ENCODE assay signal across 13 cellular contexts in genomic region chr14:24179294-24179960, GRCh38. TPM values are rescaled to one million over a fixed set of nuclear protein-coding genes. Genes with fewer than 3 reads are reported as not detected.
DNase-seq lines count a peak whose midpoint lies in the region; ATAC-seq and TF ChIP-seq lines count a peak whose summit lies in the region.
"Had no signal": no experiment of that assay in that cellular context is flagged by ENCODE, and none has a peak within 500 bp of the region (broad histone marks: within the 10 kb centered on the region; RNA-seq: fewer than 3 reads in every experiment).

No MANE protein-coding gene starts in this region.

- no peak overlapping the region for H3K4me2 ChIP-seq in HCT116 (ENCODE audit: low read length)
- H3K4me2 ChIP-seq in hepatocyte = no peak overlapping the region

- CTCF ChIA-PET in HCT116 (lab: Charles Lee) = interaction anchor here (2.2 kb wide), 1 partner anchor 18 kb away, joined by 5 read pairs; the partner anchor contains the start of gene IRF9

- TF ChIP-seq RAD21 in HCT116 (IDR thresholded peaks at IDR 0.05; ENCODE audit: low read depth) = no peak

- 98% methylated on average over 14 of the region's 14 CpGs for WGBS in hepatocyte (ENCODE audit: low lambda C conversion rate, missing lambda C conversion rate)

- peak; percentile 20; the same call in 1 of the 2 replicates for ATAC-seq in HCT116
- no peak for ATAC-seq in activated naive CD8-positive, alpha-beta T cell treated with anti-CD3 and anti-CD28 coated beads, Interleukin-2, amount 50 U/mL, for 24 hours
- ATAC-seq in GM21367 (IDR thresholded peaks at IDR 0.05; ENCODE audit: unreplicated experiment) = no peak
- ATAC-seq: upper lobe of right lung had no signal

- H3K27ac ChIP-seq in HCT116 (ENCODE audit: low read depth, low read length) (no peak overlapping the region), hepatocyte (peak overlapping the region; percentile 87)
- H3K27ac ChIP-seq: upper lobe of right lung had no signal

- RAD21 ChIA-PET in HCT116 (lab: Charles Lee; ENCODE audit: low non-redundant PET in 1 of 2, low total read pairs in 2 of 2, uncharacterized antibody in 2 of 2, unreplicated experiment in 2 of 2) = no interaction called here

- peaks cover 27% of the 10 kb centered on the region for H3K36me3 Mint-ChIP-seq in activated naive CD8-positive, alpha-beta T cell treated with anti-CD3 and anti-CD28 coated beads, Interleukin-2, amount 50 U/mL, for 24 hours (ENCODE audit: low read depth)
- H3K36me3 Mint-ChIP-seq in stimulated activated naive CD8-positive, alpha-beta T cell treated with anti-CD3 and anti-CD28 coated beads, Interleukin-15, Interleukin-2, amounts not matched to agents 100 ng/mL and 50 ng/mL, for 24 hours (ENCODE audit: low read depth) = peaks cover 52% of the 10 kb centered on the region

- no peak for TF ChIP-seq CTCF in HCT116 (IDR thresholded peaks at IDR 0.05 in 2 of 3, conservative IDR thresholded peaks at IDR 0.05 in 1 of 3; ENCODE audit: borderline replicate concordance in 1 of 3, insufficient read depth in 1 of 3, low read depth in 2 of 3, low read length in 2 of 3)
- no peak for TF ChIP-seq CTCF in hepatocyte (IDR thresholded peaks at IDR 0.05; ENCODE audit: poor library complexity)

- H3K9me3 Mint-ChIP-seq in activated naive CD8-positive, alpha-beta T cell treated with anti-CD3 and anti-CD28 coated beads, Interleukin-2, amount 50 U/mL, for 24 hours = no peaks in the 10 kb centered on the region
- no peaks in the 10 kb centered on the region for H3K9me3 Mint-ChIP-seq in stimulated activated naive CD8-positive, alpha-beta T cell treated with anti-CD3 and anti-CD28 coated beads, Interleukin-15, Interleukin-2, amounts not matched to agents 100 ng/mL and 50 ng/mL, for 24 hours

- no peak overlapping the region for H3K9ac ChIP-seq in HCT116 (ENCODE audit: low read length)

- DNase-seq in HCT116 (ENCODE audit: low read depth, low spot score) (no peak), hepatocyte (ENCODE audit: low spot score) (no peak), T1000 (lab: John Stamatoyannopoulos, UW) (no peak), COLO668 (lab: John Stamatoyannopoulos, UW; ENCODE audit: unreplicated experiment) (no peak)
- DNase-seq in activated naive CD8-positive, alpha-beta T cell treated with anti-CD3 and anti-CD28 coated beads, Interleukin-2, amount 50 U/mL, for 24 hours = no peak
- DNase-seq: cortex of kidney; NCI-H1105; stimulated activated CD4-positive, alpha-beta T cell treated with anti-CD3 and anti-CD28 coated beads, Interleukin-2, amount 100 ng/mL, for 48 hours; T-helper 2 cell had no signal

- H4K20me1 ChIP-seq in HCT116 (ENCODE audit: insufficient read depth) = no peaks in the 10 kb centered on the region
- no peaks in the 10 kb centered on the region for H4K20me1 ChIP-seq in hepatocyte (ENCODE audit: insufficient read depth, poor library complexity, severe bottlenecking)

- no TSS peak for BruUV-seq in HCT116 (replicated peaks; lab: Mats Ljungman, UMichigan)

- H3K4me1 ChIP-seq in HCT116 (ENCODE audit: control insufficient read depth in 1 of 2, insufficient read depth in 2 of 2, low read length in 2 of 2) = no peaks in the 10 kb centered on the region
- no peaks in the 10 kb centered on the region for H3K4me1 ChIP-seq in hepatocyte (ENCODE audit: insufficient read depth)
- H3K4me1 ChIP-seq: upper lobe of right lung had no signal

- peak overlapping the region; percentile 47 for H3K27ac Mint-ChIP-seq in activated naive CD8-positive, alpha-beta T cell treated with anti-CD3 and anti-CD28 coated beads, Interleukin-2, amount 50 U/mL, for 24 hours
- H3K27ac Mint-ChIP-seq in stimulated activated naive CD8-positive, alpha-beta T cell treated with anti-CD3 and anti-CD28 coated beads, Interleukin-15, Interleukin-2, amounts not matched to agents 100 ng/mL and 50 ng/mL, for 24 hours = peak overlapping the region; percentile 71

- no peak overlapping the region for H3K4me3 Mint-ChIP-seq in activated naive CD8-positive, alpha-beta T cell treated with anti-CD3 and anti-CD28 coated beads, Interleukin-2, amount 50 U/mL, for 24 hours
- peak overlapping the region; percentile 13 for H3K4me3 Mint-ChIP-seq in stimulated activated naive CD8-positive, alpha-beta T cell treated with anti-CD3 and anti-CD28 coated beads, Interleukin-15, Interleukin-2, amounts not matched to agents 100 ng/mL and 50 ng/mL, for 24 hours

- POLR2A ChIA-PET in HCT116 (lab: Charles Lee) = interaction anchor here (1.0 to 1.4 kb wide), 2 partner anchors 18 to 33 kb away, joined by 3 to 5 read pairs; partner anchors contain the start of genes IRF9 and PSME2

- no peaks in the 10 kb centered on the region for H3K9me2 ChIP-seq in HCT116 (ENCODE audit: insufficient read depth)
- no peaks in the 10 kb centered on the region for H3K9me2 ChIP-seq in hepatocyte (replicated peaks; ENCODE audit: insufficient read depth)

- H3K79me2 ChIP-seq in HCT116 (ENCODE audit: insufficient read depth, low read length) (no peaks in the 10 kb centered on the region), hepatocyte (peaks cover 5% of the 10 kb centered on the region)

- TF ChIP-seq POLR2A in HCT116 (IDR thresholded peaks at IDR 0.05; ENCODE audit: borderline replicate concordance, extremely low read depth, insufficient read depth, insufficient read length) = no peak

- no peaks in the 10 kb centered on the region for H3K4me1 Mint-ChIP-seq in activated naive CD8-positive, alpha-beta T cell treated with anti-CD3 and anti-CD28 coated beads, Interleukin-2, amount 50 U/mL, for 24 hours
- H3K4me1 Mint-ChIP-seq in stimulated activated naive CD8-positive, alpha-beta T cell treated with anti-CD3 and anti-CD28 coated beads, Interleukin-15, Interleukin-2, amounts not matched to agents 100 ng/mL and 50 ng/mL, for 24 hours (ENCODE audit: low read depth) = peaks cover 3% of the 10 kb centered on the region

- H3K27me3 ChIP-seq in HCT116 (ENCODE audit: insufficient read depth, low read length) (no peaks in the 10 kb centered on the region), hepatocyte (no peaks in the 10 kb centered on the region)
- H3K27me3 ChIP-seq: upper lobe of right lung had no signal

- H2AFZ ChIP-seq in HCT116 (ENCODE audit: low read depth, low read length, poor library complexity, severe bottlenecking) = no peak overlapping the region
- H2AFZ ChIP-seq in hepatocyte = no peak overlapping the region

- H3K4me3 ChIP-seq in HCT116 (replicated peaks in 1 of 2; ENCODE audit: low read depth in 1 of 2, low read length in 2 of 2) = no peak overlapping the region
- H3K4me3 ChIP-seq in hepatocyte = no peak overlapping the region
- H3K4me3 ChIP-seq: upper lobe of right lung had no signal

- H3K27me3 Mint-ChIP-seq in activated naive CD8-positive, alpha-beta T cell treated with anti-CD3 and anti-CD28 coated beads, Interleukin-2, amount 50 U/mL, for 24 hours = no peaks in the 10 kb centered on the region
- no peaks in the 10 kb centered on the region for H3K27me3 Mint-ChIP-seq in stimulated activated naive CD8-positive, alpha-beta T cell treated with anti-CD3 and anti-CD28 coated beads, Interleukin-15, Interleukin-2, amounts not matched to agents 100 ng/mL and 50 ng/mL, for 24 hours

- intact Hi-C loops in HCT116 (cut with micrococcal nuclease) = no loop called here

- H3K36me3 ChIP-seq in HCT116 (ENCODE audit: control insufficient read depth in 1 of 2, insufficient read depth in 2 of 2, low read length in 2 of 2) = peaks cover 25 to 32% of the 10 kb centered on the region in 2 experiments; a peak in 3 of 4 replicates
- peaks cover 2% of the 10 kb centered on the region for H3K36me3 ChIP-seq in hepatocyte (replicated peaks; ENCODE audit: insufficient read depth, low read depth)

- H3K9me3 ChIP-seq in HCT116 (ENCODE audit: control insufficient read depth in 1 of 2, insufficient read depth in 1 of 2, low read depth in 1 of 2, low read length in 2 of 2) (no peaks in the 10 kb centered on the region), hepatocyte (ENCODE audit: low read depth) (no peaks in the 10 kb centered on the region)
- H3K9me3 ChIP-seq: upper lobe of right lung had no signal

TF ChIP-seq in HCT116, 20 proteins besides CTCF, POLR2A, EP300 and RAD21 (continues in another document):
- no peak for TF ChIP-seq EGR1 (IDR thresholded peaks at IDR 0.05; ENCODE audit: low read depth)
- no peak for TF ChIP-seq EZH2phosphoT487 (IDR thresholded peaks at IDR 0.05; ENCODE audit: borderline replicate concordance)

RNA-seq across cellular contexts. Expression of gene REC8, which starts 7.5 kb away (rescaled TPM):
- total RNA-seq in HCT116 (2021; ENCODE audit: unreplicated experiment) (7.6 TPM), hepatocyte (28.5 and 44.8 TPM in 2 replicates)
- polyA plus RNA-seq in HCT116 (2012) = 6.0 and 8.2 TPM in 2 replicates
- polyA plus RNA-seq in hepatocyte = 170 and 193 TPM in 2 replicates

RNA-seq across cellular contexts. Expression of gene IPO4, which starts 9.2 kb away (rescaled TPM):
- total RNA-seq in HCT116 (2021; ENCODE audit: unreplicated experiment) = 102 TPM
- 45.2 and 47.1 TPM in 2 replicates for polyA plus RNA-seq in HCT116 (2012)
- total RNA-seq in hepatocyte = 18.7 and 19.5 TPM in 2 replicates
- polyA plus RNA-seq in hepatocyte = 19.0 and 26.4 TPM in 2 replicates

RNA-seq across cellular contexts. Expression of gene TM9SF1, which starts 15.8 kb away (rescaled TPM):
- total RNA-seq in HCT116 (2021; ENCODE audit: unreplicated experiment) (35.2 TPM), hepatocyte (68.1 and 75.4 TPM in 2 replicates)
- polyA plus RNA-seq in HCT116 (2012) = 39.2 and 39.3 TPM in 2 replicates
- 84.0 and 86.1 TPM in 2 replicates for polyA plus RNA-seq in hepatocyte

RNA-seq across cellular contexts. Expression of gene IRF9, which starts 18.4 kb away (rescaled TPM):
- total RNA-seq in HCT116 (2021; ENCODE audit: unreplicated experiment) (21.7 TPM), hepatocyte (33.7 and 42.7 TPM in 2 replicates)
- 22.9 and 34.4 TPM in 2 replicates for polyA plus RNA-seq in HCT116 (2012)
- polyA plus RNA-seq in hepatocyte = 66.9 and 79.5 TPM in 2 replicates

RNA-seq across cellular contexts. Expression of gene TSSK4, which starts 26.1 kb away (rescaled TPM):
- 0.32 TPM for total RNA-seq in HCT116 (2021; ENCODE audit: unreplicated experiment)
- 2.3 and 2.6 TPM in 2 replicates for polyA plus RNA-seq in HCT116 (2012)
- total RNA-seq in hepatocyte = 0.84 TPM in 1 of 2 replicates, not detected in the other
- 0.74 and 1.4 TPM in 2 replicates for polyA plus RNA-seq in hepatocyte
- total RNA-seq: G401, upper lobe of right lung had no signal
